ENCODE assay signal across 28 cellular contexts in genomic region chr14:39035336-39035735, GRCh38.
"Had no signal": no experiment of that assay in that cellular context is flagged by ENCODE, and none has a peak within 500 bp of the region (broad histone marks: within the 10 kb centered on the region; RNA-seq: fewer than 3 reads in every experiment).

No MANE protein-coding gene starts in this region.

- H3K27me3 Mint-ChIP-seq: activated CD4-positive, alpha-beta memory T cell treated with anti-CD3 and anti-CD28 coated beads, Interleukin-2, amount 10 ng/mL, durations not matched to agents 7 days and 5 days; activated CD4-positive, alpha-beta T cell treated with anti-CD3 and anti-CD28 coated beads, Interleukin-2, amount 10 ng/mL, durations not matched to agents 7 days and 5 days; activated naive CD4-positive, alpha-beta T cell treated with anti-CD3 and anti-CD28 coated beads, Interleukin-2, amount 50 U/mL, for 24 hours; activated naive CD8-positive, alpha-beta T cell treated with anti-CD3 and anti-CD28 coated beads for 36 hours; activated naive CD8-positive, alpha-beta T cell treated with anti-CD3 and anti-CD28 coated beads, Interleukin-2, amount 50 U/mL, for 24 hours; activated T-cell treated with anti-CD3 and anti-CD28 coated beads, Interleukin-2, amount 50 U/mL, for 24 hours had no signal

- H3K4me3 ChIP-seq: adrenal gland, body of pancreas, esophagus muscularis mucosa, gastrocnemius medialis, heart left ventricle had no signal

- H3K27ac ChIP-seq: adrenal gland, body of pancreas, esophagus muscularis mucosa, foreskin keratinocyte, gastrocnemius medialis, heart left ventricle, VCaP had no signal

- H3K27me3 ChIP-seq: adrenal gland, body of pancreas, esophagus muscularis mucosa, foreskin keratinocyte, gastrocnemius medialis, heart left ventricle had no signal

- H3K9me3 ChIP-seq: adrenal gland, body of pancreas, esophagus muscularis mucosa, gastrocnemius medialis, heart left ventricle had no signal

- H3K4me3 Mint-ChIP-seq: activated CD4-positive, alpha-beta memory T cell treated with anti-CD3 and anti-CD28 coated beads, Interleukin-2, amount 10 ng/mL, durations not matched to agents 7 days and 5 days; activated CD4-positive, alpha-beta T cell treated with anti-CD3 and anti-CD28 coated beads, Interleukin-2, amount 10 ng/mL, durations not matched to agents 7 days and 5 days; activated naive CD4-positive, alpha-beta T cell treated with anti-CD3 and anti-CD28 coated beads, Interleukin-2, amount 50 U/mL, for 24 hours; activated naive CD8-positive, alpha-beta T cell treated with anti-CD3 and anti-CD28 coated beads for 36 hours; activated naive CD8-positive, alpha-beta T cell treated with anti-CD3 and anti-CD28 coated beads, Interleukin-2, amount 50 U/mL, for 24 hours; activated T-cell treated with anti-CD3 and anti-CD28 coated beads, Interleukin-2, amount 50 U/mL, for 24 hours; activated T-cell treated with anti-CD3 and anti-CD28 coated beads, Interleukin-2, amount 50 U/mL, for 72 hours; WTC11 had no signal

- H3K4me1 ChIP-seq: adrenal gland, body of pancreas, esophagus muscularis mucosa, foreskin keratinocyte, gastrocnemius medialis, heart left ventricle had no signal

- H3K4me1 Mint-ChIP-seq: WTC11 had no signal

- H3K9me3 Mint-ChIP-seq: activated CD4-positive, alpha-beta memory T cell treated with anti-CD3 and anti-CD28 coated beads, Interleukin-2, amount 10 ng/mL, durations not matched to agents 7 days and 5 days; activated CD4-positive, alpha-beta T cell treated with anti-CD3 and anti-CD28 coated beads, Interleukin-2, amount 10 ng/mL, durations not matched to agents 7 days and 5 days; activated naive CD4-positive, alpha-beta T cell treated with anti-CD3 and anti-CD28 coated beads, Interleukin-2, amount 50 U/mL, for 24 hours; activated naive CD8-positive, alpha-beta T cell treated with anti-CD3 and anti-CD28 coated beads for 36 hours; activated naive CD8-positive, alpha-beta T cell treated with anti-CD3 and anti-CD28 coated beads, Interleukin-2, amount 50 U/mL, for 24 hours; activated T-cell treated with anti-CD3 and anti-CD28 coated beads, Interleukin-2, amount 50 U/mL, for 24 hours; activated T-cell treated with anti-CD3 and anti-CD28 coated beads, Interleukin-2, amount 50 U/mL, for 72 hours; WTC11 had no signal

- ATAC-seq: activated naive CD8-positive, alpha-beta T cell treated with anti-CD3 and anti-CD28 coated beads, Interleukin-2, amount 50 U/mL, for 24 hours; activated T-cell treated with anti-CD3 and anti-CD28 coated beads, Interleukin-2, amount 50 U/mL, for 72 hours; body of pancreas; foreskin keratinocyte; gastrocnemius medialis; heart left ventricle had no signal

- FAIRE-seq: colon, endometrium had no signal

- H3K27ac Mint-ChIP-seq: activated CD4-positive, alpha-beta memory T cell treated with anti-CD3 and anti-CD28 coated beads, Interleukin-2, amount 10 ng/mL, durations not matched to agents 7 days and 5 days; activated CD4-positive, alpha-beta T cell treated with anti-CD3 and anti-CD28 coated beads, Interleukin-2, amount 10 ng/mL, durations not matched to agents 7 days and 5 days; activated naive CD4-positive, alpha-beta T cell treated with anti-CD3 and anti-CD28 coated beads, Interleukin-2, amount 50 U/mL, for 24 hours; activated naive CD8-positive, alpha-beta T cell treated with anti-CD3 and anti-CD28 coated beads for 36 hours; activated naive CD8-positive, alpha-beta T cell treated with anti-CD3 and anti-CD28 coated beads, Interleukin-2, amount 50 U/mL, for 24 hours; activated T-cell treated with anti-CD3 and anti-CD28 coated beads, Interleukin-2, amount 50 U/mL, for 24 hours; activated T-cell treated with anti-CD3 and anti-CD28 coated beads, Interleukin-2, amount 50 U/mL, for 72 hours; WTC11 had no signal

- DNase-seq: activated CD4-positive, alpha-beta memory T cell treated with anti-CD3 and anti-CD28 coated beads, Interleukin-2, amount 10 ng/mL, durations not matched to agents 7 days and 5 days; activated CD4-positive, alpha-beta T cell treated with anti-CD3 and anti-CD28 coated beads for 1 hour; activated CD4-positive, alpha-beta T cell treated with anti-CD3 and anti-CD28 coated beads for 4 hours; activated CD4-positive, alpha-beta T cell treated with anti-CD3 and anti-CD28 coated beads, Interleukin-2, amount 10 ng/mL, durations not matched to agents 7 days and 5 days; activated CD4-positive, alpha-beta T cell treated with anti-CD3 and anti-CD28 coated beads, Interleukin-2, amount 50 U/mL, for 4 hours; activated CD8-positive, alpha-beta memory T cell treated with anti-CD3 and anti-CD28 coated beads, Interleukin-2, amount 50 U/mL, for 48 hours; activated gamma-delta T cell; activated naive CD4-positive, alpha-beta T cell treated with Interleukin-2 at 50 U/mL for 16 hours; activated naive CD8-positive, alpha-beta T cell treated with anti-CD3 and anti-CD28 coated beads for 36 hours; activated naive CD8-positive, alpha-beta T cell treated with anti-CD3 and anti-CD28 coated beads, Interleukin-2, amount 50 U/mL, for 24 hours; activated T-cell treated with anti-CD3 and anti-CD28 coated beads for 4 hours; activated T-cell treated with anti-CD3 and anti-CD28 coated beads, Interleukin-2, amount 50 U/mL, for 24 hours; activated T-cell treated with anti-CD3 and anti-CD28 coated beads, Interleukin-2, amount 50 U/mL, for 72 hours; adrenal gland; aorta; cortex of kidney; effector CD8-positive, alpha-beta T cell; foreskin keratinocyte; gastrocnemius medialis; heart left ventricle; T-helper 2 cell had no signal
